13 cellular contexts compared by ENCODE assay signal in genomic region chr5:103362211-103362610, GRCh38.
"Had no signal": no experiment of that assay in that cellular context is flagged by ENCODE, and none has a peak within 500 bp of the region (broad histone marks: within the 10 kb centered on the region; RNA-seq: fewer than 3 reads in every experiment).

No MANE protein-coding gene starts in this region.

- DNase-seq: activated CD4-positive, alpha-beta memory T cell treated with anti-CD3 and anti-CD28 coated beads, Interleukin-2, amount 10 ng/mL, durations not matched to agents 7 days and 5 days; activated CD8-positive, alpha-beta memory T cell treated with anti-CD3 and anti-CD28 coated beads, Interleukin-2, amount 10 ng/mL, durations not matched to agents 7 days and 5 days; activated naive CD8-positive, alpha-beta T cell treated with anti-CD3 and anti-CD28 coated beads for 36 hours; islet precursor cell; stimulated activated naive B cell treated with anti-CD40 and anti-IgM and Interleukin-4, amounts not matched to agents 10 μg/mL and 1 μg/mL and 100 μg/mL, for 72 hours; upper lobe of right lung had no signal

- H3K36me3 ChIP-seq: thoracic aorta, upper lobe of right lung had no signal

- ATAC-seq: activated CD8-positive, alpha-beta memory T cell treated with anti-CD3 and anti-CD28 coated beads, Interleukin-2, amount 10 ng/mL, durations not matched to agents 7 days and 5 days; left lobe of liver; natural killer cell treated with Interleukin-12 subunit alpha and Interleukin-12 subunit beta and Interleukin-15 and Interleukin-18, amount 100 ng/mL, for 72 hours; stimulated activated naive B cell treated with anti-CD40 and anti-IgM and Interleukin-4, amounts not matched to agents 10 μg/mL and 1 μg/mL and 100 μg/mL, for 72 hours; upper lobe of right lung had no signal

- H3K4me3 ChIP-seq: coronary artery, hepatocyte, lung, thoracic aorta, upper lobe of right lung had no signal

- H3K27me3 ChIP-seq: hepatocyte, upper lobe of right lung had no signal

- H3K27ac ChIP-seq: coronary artery, hepatocyte, parathyroid adenoma, thoracic aorta, upper lobe of right lung had no signal

- H3K9me3 ChIP-seq: thoracic aorta, upper lobe of right lung had no signal
